15 cellular contexts compared by ENCODE assay signal in genomic region chr5:42813533-42813932, GRCh38. TPM values are rescaled to one million over a fixed set of nuclear protein-coding genes. Genes with fewer than 3 reads are reported as not detected.
DNase-seq lines count a peak whose midpoint lies in the region; ATAC-seq and TF ChIP-seq lines count a peak whose summit lies in the region.
"Had no signal": no experiment of that assay in that cellular context is flagged by ENCODE, and none has a peak within 500 bp of the region (broad histone marks: within the 10 kb centered on the region; RNA-seq: fewer than 3 reads in every experiment).

No MANE protein-coding gene starts in this region.

- no peak overlapping the region for H3K4me3 ChIP-seq in right atrium auricular region
- H3K4me3 ChIP-seq in heart right ventricle: no peak overlapping the region
- H3K4me3 ChIP-seq in upper lobe of left lung: no peak overlapping the region
- H3K4me3 ChIP-seq: esophagus muscularis mucosa had no signal

- H3K4me1 ChIP-seq in right atrium auricular region (peaks cover 0 to 19% of the 10 kb centered on the region in 2 donors), heart right ventricle (peaks cover 0 to 35% (median 21%) of the 10 kb centered on the region in 9 donors), upper lobe of left lung (peaks cover 0 to 13% (median 6%) of the 10 kb centered on the region in 4 donors)

- no peaks in the 10 kb centered on the region for H3K9me3 ChIP-seq in right atrium auricular region
- H3K9me3 ChIP-seq in heart right ventricle: no peaks in the 10 kb centered on the region
- H3K9me3 ChIP-seq in upper lobe of left lung: no peaks in the 10 kb centered on the region
- H3K9me3 ChIP-seq: esophagus muscularis mucosa had no signal

- no peaks in the 10 kb centered on the region for H3K9me3 Mint-ChIP-seq in neural crest cell
- no peaks in the 10 kb centered on the region for H3K9me3 Mint-ChIP-seq in activated naive CD4-positive, alpha-beta T cell treated with anti-CD3 and anti-CD28 coated beads, Interleukin-2, amount 50 U/mL, for 72 hours
- H3K9me3 Mint-ChIP-seq: activated T-helper 2 cell treated with anti-CD3 and anti-CD28 coated beads, Interferon-gamma antibody, Interleukin-2, Interleukin-4, amounts not matched to agents 10 μg/mL and 5 μg/mL and 100 μg/mL, durations not matched to agents 14 hours and 24 hours and 36 hours had no signal

- TF ChIP-seq POLR2A in upper lobe of left lung (IDR thresholded peaks at IDR 0.05): no peak

- intact Hi-C loops in heart right ventricle (cut with DNase I): loop anchor here in 4 of 10 donors (5.0 kb wide), 3 partner anchors 64 to 229 kb away; partner anchors contain the start of gene ANXA2R (in 1 of the 4)

- TF ChIP-seq CTCF in right atrium auricular region (IDR thresholded peaks at IDR 0.05) (no peak), heart right ventricle (IDR thresholded peaks at IDR 0.05) (no peak), neural crest cell (conservative IDR thresholded peaks at IDR 0.05) (no peak), upper lobe of left lung (IDR thresholded peaks at IDR 0.05) (no peak)

- no peaks in the 10 kb centered on the region for H3K36me3 Mint-ChIP-seq in neural crest cell (ENCODE audit: low read depth)
- H3K36me3 Mint-ChIP-seq in activated naive CD4-positive, alpha-beta T cell treated with anti-CD3 and anti-CD28 coated beads, Interleukin-2, amount 50 U/mL, for 72 hours: no peaks in the 10 kb centered on the region

- DNase-seq in right atrium auricular region (ENCODE audit: low spot score) (no peak), heart right ventricle (no peak), iPS DF 4.7 (ENCODE audit: extremely low read depth, low spot score) (peak; percentile 41), neural crest cell (ENCODE audit: low read depth, low spot score) (peak; percentile 10), upper lobe of left lung (no peak), DMS53 (lab: John Stamatoyannopoulos, UW) (no peak)
- no peak for DNase-seq in activated naive CD4-positive, alpha-beta T cell treated with anti-CD3 and anti-CD28 coated beads, Interleukin-2, amount 50 U/mL, for 72 hours (ENCODE audit: low spot score in 2 of 2)
- DNase-seq: activated CD4-positive, alpha-beta T cell treated with anti-CD3 and anti-CD28 coated beads for 36 hours; brain microvascular endothelial cell; IMR-90; kidney glomerular epithelial cell; NCI-H1930 had no signal

- no peaks in the 10 kb centered on the region for H3K27me3 ChIP-seq in right atrium auricular region
- H3K27me3 ChIP-seq in heart right ventricle: no peaks in the 10 kb centered on the region
- no peaks in the 10 kb centered on the region for H3K27me3 ChIP-seq in upper lobe of left lung
- H3K27me3 ChIP-seq: brain microvascular endothelial cell, esophagus muscularis mucosa had no signal

- WGBS in heart right ventricle, 2 donors: 62 to 74% methylated on average over 19 of the region's 19 CpGs
- 89 to 90% methylated on average over 12 to 17 of the region's 19 CpGs for WGBS in upper lobe of left lung, 2 donors

- H3K27me3 Mint-ChIP-seq in neural crest cell (ENCODE audit: low read depth): no peaks in the 10 kb centered on the region
- H3K27me3 Mint-ChIP-seq: activated CD4-positive, alpha-beta T cell treated with anti-CD3 and anti-CD28 coated beads for 36 hours had no signal

- H3K4me3 Mint-ChIP-seq in neural crest cell: no peak overlapping the region
- H3K4me3 Mint-ChIP-seq: activated CD4-positive, alpha-beta T cell treated with anti-CD3 and anti-CD28 coated beads for 36 hours had no signal

- ATAC-seq in heart right ventricle (no peak), HG03025 (IDR thresholded peaks at IDR 0.05; ENCODE audit: low FRiP score, unreplicated experiment) (no peak), upper lobe of left lung (ENCODE audit: low FRiP score in 2 of 2) (no peak)
- ATAC-seq in activated naive CD4-positive, alpha-beta T cell treated with anti-CD3 and anti-CD28 coated beads, Interleukin-2, amount 50 U/mL, for 72 hours: no peak
- ATAC-seq: activated CD4-positive, alpha-beta T cell treated with anti-CD3 and anti-CD28 coated beads for 36 hours had no signal

- TF ChIP-seq EP300 in upper lobe of left lung (IDR thresholded peaks at IDR 0.05): no peak

- H3K4me1 Mint-ChIP-seq in neural crest cell: peaks cover 19% of the 10 kb centered on the region

- no peaks in the 10 kb centered on the region for H3K36me3 ChIP-seq in right atrium auricular region
- H3K36me3 ChIP-seq in heart right ventricle: peaks cover 0 to 3% (median 0%) of the 10 kb centered on the region in 9 donors
- H3K36me3 ChIP-seq in upper lobe of left lung: no peaks in the 10 kb centered on the region
- H3K36me3 ChIP-seq: brain microvascular endothelial cell, esophagus muscularis mucosa had no signal

- no peak overlapping the region for H3K27ac Mint-ChIP-seq in neural crest cell (ENCODE audit: unreplicated experiment)
- no peak overlapping the region for H3K27ac Mint-ChIP-seq in activated naive CD4-positive, alpha-beta T cell treated with anti-CD3 and anti-CD28 coated beads, Interleukin-2, amount 50 U/mL, for 72 hours
- H3K27ac Mint-ChIP-seq: activated CD4-positive, alpha-beta T cell treated with anti-CD3 and anti-CD28 coated beads for 36 hours; activated T-helper 2 cell treated with anti-CD3 and anti-CD28 coated beads, Interferon-gamma antibody, Interleukin-2, Interleukin-4, amounts not matched to agents 10 μg/mL and 5 μg/mL and 100 μg/mL, durations not matched to agents 14 hours and 24 hours and 36 hours had no signal

- H3K27ac ChIP-seq in right atrium auricular region (peak overlapping the region; percentile 84 to 89), heart right ventricle (peak overlapping the region in 2 of 10 donors; percentile 86 to 93), upper lobe of left lung (no peak overlapping the region)
- H3K27ac ChIP-seq: brain microvascular endothelial cell had no signal

RNA-seq across cellular contexts. Expression of gene SELENOP, which starts 1.8 kb away (rescaled TPM):
- total RNA-seq in right atrium auricular region (100 to 1,000 TPM; 161 to 213 TPM), heart right ventricle (100 to 1,000 TPM; 149 to 373 (median 181) TPM), neural crest cell (2.0 and 2.2 TPM in 2 replicates), upper lobe of left lung (100 to 1,000 TPM; 222 to 828 (median 490) TPM)
- 10 to 100 TPM; 45.9 to 68.8 TPM for polyA plus RNA-seq in heart right ventricle
- total RNA-seq in activated naive CD4-positive, alpha-beta T cell treated with anti-CD3 and anti-CD28 coated beads, Interleukin-2, amount 50 U/mL, for 72 hours: not detected
- total RNA-seq: activated CD4-positive, alpha-beta T cell treated with anti-CD3 and anti-CD28 coated beads for 36 hours; activated T-helper 2 cell treated with anti-CD3 and anti-CD28 coated beads, Interferon-gamma antibody, Interleukin-2, Interleukin-4, amounts not matched to agents 10 μg/mL and 5 μg/mL and 100 μg/mL, durations not matched to agents 14 hours and 24 hours and 36 hours had no signal

RNA-seq across cellular contexts. Expression of gene CCDC152, which starts 56.9 kb away (rescaled TPM):
- total RNA-seq in right atrium auricular region (1 to 10 TPM in 1 of 2 donors, under 1 TPM in 1; 0.89 to 1.4 TPM), heart right ventricle (1 to 10 TPM in 9 of 10 donors, under 1 TPM in 1; 0.67 to 4.0 (median 1.6) TPM), neural crest cell (not detected in 2 replicates), upper lobe of left lung (1 to 10 TPM in 1 of 6 donors, under 1 TPM in 5; 0.11 to 8.4 (median 0.58) TPM)
- under 1 TPM; 0.66 to 0.81 TPM for polyA plus RNA-seq in heart right ventricle
- total RNA-seq in activated naive CD4-positive, alpha-beta T cell treated with anti-CD3 and anti-CD28 coated beads, Interleukin-2, amount 50 U/mL, for 72 hours: 1 to 10 TPM; 1.3 to 9.0 TPM

Comparison
In these comparisons a context has a peak if more than half of its experiments do, and no peak if none do; other contexts are left out.
1. DNase-seq: peak in iPS DF 4.7 (single experiment) and neural crest cell (single experiment); none in right atrium auricular region (single experiment), heart right ventricle (0 of 2), upper lobe of left lung (0 of 2), DMS53 (single experiment) and activated naive CD4-positive, alpha-beta T cell treated with anti-CD3 and anti-CD28 coated beads, Interleukin-2, amount 50 U/mL, for 72 hours (0 of 2).
2. H3K27ac ChIP-seq: peak in right atrium auricular region (2 of 2); none in upper lobe of left lung (0 of 4).
3. RNA of gene SELENOP, which starts 1.8 kb away (total RNA-seq): 222 to 828 TPM in upper lobe of left lung, 161 to 213 TPM in right atrium auricular region and 149 to 373 TPM in heart right ventricle; 2.0 to 2.2 TPM in neural crest cell and not detected in activated naive CD4-positive, alpha-beta T cell treated with anti-CD3 and anti-CD28 coated beads, Interleukin-2, amount 50 U/mL, for 72 hours; every median in the first group is over 10 times any median in the second.